ENCODE assay signal across 9 cellular contexts in genomic region chrX:91435465-91435864, GRCh38. TPM values are rescaled to one million over a fixed set of nuclear protein-coding genes. Genes with fewer than 3 reads are reported as not detected.
A peak's percentile ranks its signal among the peaks of the same experiment; 100 is the strongest.
DNase-seq lines count a peak whose midpoint lies in the region; ATAC-seq and TF ChIP-seq lines count a peak whose summit lies in the region.
"Had no signal": no experiment of that assay in that cellular context is flagged by ENCODE, and none has a peak within 500 bp of the region (broad histone marks: within the 10 kb centered on the region; RNA-seq: fewer than 3 reads in every experiment).

No MANE protein-coding gene starts in this region.

- no peaks in the 10 kb centered on the region for H3K27me3 ChIP-seq in cardiac muscle cell
- H3K27me3 ChIP-seq in neuron (ENCODE audit: insufficient read depth, low read length): no peaks in the 10 kb centered on the region
- no peaks in the 10 kb centered on the region for H3K27me3 ChIP-seq in vagina

- no peak for DNase-seq in cardiac muscle cell (ENCODE audit: low read depth in 1 of 2, low spot score in 1 of 2)
- no peak for DNase-seq in cardiac septum (ENCODE audit: low spot score)
- DNase-seq in fibroblast of pulmonary artery (ENCODE audit: low read depth): no peak
- no peak for DNase-seq in vagina (ENCODE audit: extremely low spot score in 2 of 2)
- no peak for DNase-seq in stimulated activated CD4-positive, alpha-beta T cell treated with anti-CD3 and anti-CD28 coated beads, Interleukin-4, amount 100 ng/mL, for 1 hour
- DNase-seq: PC-9 had no signal

- H3K4me1 ChIP-seq in cardiac muscle cell (ENCODE audit: low read depth): no peaks in the 10 kb centered on the region
- H3K4me1 ChIP-seq in neuron (ENCODE audit: insufficient read depth, low read length): peaks cover 9% of the 10 kb centered on the region
- H3K4me1 ChIP-seq in vagina: no peaks in the 10 kb centered on the region

- peak overlapping the region; percentile 47 for H3K4me3 ChIP-seq in cardiac muscle cell
- peak overlapping the region; percentile 56 for H3K4me3 ChIP-seq in fibroblast of pulmonary artery (replicated peaks; ENCODE audit: low read depth, low read length)
- H3K4me3 ChIP-seq in neuron (ENCODE audit: low read length): peak overlapping the region; percentile 59
- peak overlapping the region; percentile 43 to 51 for H3K4me3 ChIP-seq in vagina
- H3K4me3 ChIP-seq: PC-9 had no signal

- no peak for ATAC-seq in HG03139 (IDR thresholded peaks at IDR 0.05; ENCODE audit: unreplicated experiment)
- ATAC-seq in GM18511 (IDR thresholded peaks at IDR 0.05; ENCODE audit: unreplicated experiment): no peak

- no peak for TF ChIP-seq CTCF in cardiac muscle cell (IDR thresholded peaks at IDR 0.05; ENCODE audit: low read depth, low read length)
- TF ChIP-seq CTCF in fibroblast of pulmonary artery (IDR thresholded peaks at IDR 0.05; ENCODE audit: low read length, missing control alignments): no peak
- no peak for TF ChIP-seq CTCF in vagina (IDR thresholded peaks at IDR 0.05)

- no peak for TF ChIP-seq POLR2A in vagina (IDR thresholded peaks at IDR 0.05)

- intact Hi-C loops in cardiac septum (cut with DNase I): no loop called here
- intact Hi-C loops in vagina (cut with DNase I): no loop called here

- H3K9me3 ChIP-seq in cardiac muscle cell (ENCODE audit: low read depth) (no peaks in the 10 kb centered on the region), neuron (ENCODE audit: low read length) (no peaks in the 10 kb centered on the region), vagina (no peaks in the 10 kb centered on the region)

- H3K27ac ChIP-seq in cardiac muscle cell: peak overlapping the region; percentile 58
- peak overlapping the region; percentile 64 for H3K27ac ChIP-seq in vagina
- H3K27ac ChIP-seq: PC-9 had no signal

- peak overlapping the region; percentile 4 for H2AFZ ChIP-seq in neuron (ENCODE audit: low read depth, low read length)
- H2AFZ ChIP-seq: PC-9 had no signal

- H3K36me3 ChIP-seq in cardiac muscle cell (no peaks in the 10 kb centered on the region), neuron (ENCODE audit: insufficient read depth, low read length) (no peaks in the 10 kb centered on the region), vagina (no peaks in the 10 kb centered on the region)

RNA-seq across cellular contexts. Expression of gene PABPC5, which starts 0.8 kb away (rescaled TPM):
- 8.8 and 10.3 TPM in 2 replicates for total RNA-seq in cardiac muscle cell
- polyA plus RNA-seq in cardiac muscle cell: 10.7 and 11.2 TPM in 2 replicates
- 0.67 TPM for total RNA-seq in cardiac septum
- 0.98 TPM for total RNA-seq in vagina
- total RNA-seq: PC-9 had no signal
